1 cellular context compared by ENCODE assay signal in genomic region chr12:7123806-7124519, GRCh38.
TF ChIP-seq lines count a peak whose summit lies in the region.

No MANE protein-coding gene starts in this region.

TF ChIP-seq in endothelial cell of umbilical vein, 7 proteins besides CTCF, POLR2A, EP300 and RAD21:
- TF ChIP-seq POLR2AphosphoS5 (IDR thresholded peaks at IDR 0.05; ENCODE audit: insufficient read depth, low read depth, low read length): peak; percentile 75
- TF ChIP-seq GATA2 (IDR thresholded peaks at IDR 0.05; ENCODE audit: insufficient read depth, insufficient read length, low read depth, low read length): peak; percentile 28
- TF ChIP-seq FOS (IDR thresholded peaks at IDR 0.05; ENCODE audit: borderline replicate concordance, insufficient read depth, low read length): no peak
- TF ChIP-seq, protein P1, sequence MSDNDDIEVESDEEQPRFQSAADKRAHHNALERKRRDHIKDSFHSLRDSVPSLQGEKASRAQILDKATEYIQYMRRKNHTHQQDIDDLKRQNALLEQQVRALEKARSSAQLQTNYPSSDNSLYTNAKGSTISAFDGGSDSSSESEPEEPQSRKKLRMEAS (IDR thresholded peaks at IDR 0.05; ENCODE audit: insufficient read depth, insufficient read length): no peak
- no peak for TF ChIP-seq EZH2 (IDR thresholded peaks at IDR 0.05; ENCODE audit: borderline replicate concordance, low read depth, low read length, severe bottlenecking)
- no peak for TF ChIP-seq MYC (IDR thresholded peaks at IDR 0.05; ENCODE audit: low read depth, low read length)
- no peak for TF ChIP-seq JUN (IDR thresholded peaks at IDR 0.05; ENCODE audit: borderline replicate concordance, insufficient read depth, insufficient read length, low read depth)
